ENCODE assay signal across 1 cellular context in the genomic region with DNA sequence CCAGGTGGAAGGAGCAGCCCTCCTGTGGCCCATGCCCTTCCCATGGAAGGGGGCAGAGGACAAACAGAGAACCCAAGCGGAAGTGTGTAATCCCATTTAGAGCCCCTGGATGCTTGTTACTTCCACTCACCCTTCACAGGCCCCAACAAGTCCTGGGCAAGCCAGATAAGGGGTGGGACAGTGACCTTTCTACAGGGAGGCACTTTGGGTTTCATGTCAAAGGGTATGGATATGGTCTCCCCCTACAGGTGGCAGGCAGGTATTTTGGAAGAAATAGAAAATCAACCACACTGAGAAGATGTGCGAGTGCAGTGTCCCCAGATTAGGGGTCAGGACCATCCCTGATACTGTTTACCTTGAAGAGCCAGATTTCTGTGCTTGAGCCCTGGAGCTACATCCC.
TF ChIP-seq lines count a peak whose summit lies in the region.

No MANE protein-coding gene starts in this region.

TF ChIP-seq in H1, 55 proteins besides CTCF, POLR2A, EP300 and RAD21:
- no peak for TF ChIP-seq TBP (IDR thresholded peaks at IDR 0.05; ENCODE audit: low read depth, low read length)
- TF ChIP-seq SIX5 (IDR thresholded peaks at IDR 0.05; ENCODE audit: low read depth, low read length) = no peak
- TF ChIP-seq, protein P1, sequence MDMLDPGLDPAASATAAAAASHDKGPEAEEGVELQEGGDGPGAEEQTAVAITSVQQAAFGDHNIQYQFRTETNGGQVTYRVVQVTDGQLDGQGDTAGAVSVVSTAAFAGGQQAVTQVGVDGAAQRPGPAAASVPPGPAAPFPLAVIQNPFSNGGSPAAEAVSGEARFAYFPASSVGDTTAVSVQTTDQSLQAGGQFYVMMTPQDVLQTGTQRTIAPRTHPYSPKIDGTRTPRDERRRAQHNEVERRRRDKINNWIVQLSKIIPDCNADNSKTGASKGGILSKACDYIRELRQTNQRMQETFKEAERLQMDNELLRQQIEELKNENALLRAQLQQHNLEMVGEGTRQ (IDR thresholded peaks at IDR 0.05; ENCODE audit: low read length) = no peak
- no peak for TF ChIP-seq RXRA (IDR thresholded peaks at IDR 0.05; ENCODE audit: insufficient read depth, low read depth, low read length)
- TF ChIP-seq CTBP2 (IDR thresholded peaks at IDR 0.05; ENCODE audit: borderline replicate concordance, insufficient read depth, insufficient read length, low read length) = no peak
- TF ChIP-seq YY1 (IDR thresholded peaks at IDR 0.05; ENCODE audit: low read depth, low read length) = no peak
- TF ChIP-seq TCF12 (IDR thresholded peaks at IDR 0.05; ENCODE audit: low read depth, low read length) = no peak
- TF ChIP-seq CBX5 (IDR thresholded peaks at IDR 0.05; ENCODE audit: low read depth, low read length) = no peak
- TF ChIP-seq ATF3 (IDR thresholded peaks at IDR 0.05; ENCODE audit: insufficient read depth, low read depth, low read length) = no peak
- no peak for TF ChIP-seq NRF1 (IDR thresholded peaks at IDR 0.05; ENCODE audit: low read depth, low read length)
- TF ChIP-seq SP2 (IDR thresholded peaks at IDR 0.05; ENCODE audit: low read length) = no peak
- TF ChIP-seq TAF1 (IDR thresholded peaks at IDR 0.05; ENCODE audit: low read depth, low read length) = no peak
- no peak for TF ChIP-seq MAX (IDR thresholded peaks at IDR 0.05)
- TF ChIP-seq E2F6 (IDR thresholded peaks at IDR 0.05) = no peak
- TF ChIP-seq TEAD4 (IDR thresholded peaks at IDR 0.05; ENCODE audit: low read depth, low read length) = no peak
- no peak for TF ChIP-seq TAF7 (optimal IDR thresholded peaks at IDR 0.05; ENCODE audit: borderline replicate concordance, low read depth, low read length)
